In genomic region chr10:96395931-96396877, GRCh38 we compare ENCODE assay signal across 9 cellular contexts. TPM values are rescaled to one million over a fixed set of nuclear protein-coding genes. Genes with fewer than 3 reads are reported as not detected.
DNase-seq lines count a peak whose midpoint lies in the region; ATAC-seq and TF ChIP-seq lines count a peak whose summit lies in the region.
"Had no signal": no experiment of that assay in that cellular context is flagged by ENCODE, and none has a peak within 500 bp of the region (broad histone marks: within the 10 kb centered on the region; RNA-seq: fewer than 3 reads in every experiment).

No MANE protein-coding gene starts in this region.

- H3K27me3 Mint-ChIP-seq in HFFc6 (ENCODE audit: insufficient read depth), result peaks cover 49% of the 10 kb centered on the region
- peaks cover 42% of the 10 kb centered on the region for H3K27me3 Mint-ChIP-seq in neural crest cell (ENCODE audit: low read depth)

- H3K4me3 Mint-ChIP-seq in HFFc6 (no peak overlapping the region), neural crest cell (no peak overlapping the region)
- H3K4me3 Mint-ChIP-seq: central memory CD8-positive, alpha-beta T cell had no signal

- ATAC-seq in GM18873 (IDR thresholded peaks at IDR 0.05; ENCODE audit: low FRiP score, unreplicated experiment), result no peak

- TF ChIP-seq CTCF in HFFc6 (IDR thresholded peaks at IDR 0.05), result peak; percentile 91
- TF ChIP-seq CTCF in fibroblast of pulmonary artery (IDR thresholded peaks at IDR 0.05; ENCODE audit: low read length, missing control alignments), result peak; percentile 84
- peak; percentile 96 for TF ChIP-seq CTCF in neural crest cell (conservative IDR thresholded peaks at IDR 0.05)

- peak; percentile 49 for DNase-seq in Caki2 (ENCODE audit: low read depth)
- peak; percentile 52 for DNase-seq in HFFc6
- peak; percentile 84 for DNase-seq in OCI-M1 (lab: John Stamatoyannopoulos, UW)
- DNase-seq in activated T-cell treated with anti-CD3 and anti-CD28 coated beads, Interleukin-2, amount 50 U/mL, for 48 hours, result peak; percentile 61 to 73
- DNase-seq in fibroblast of pulmonary artery (ENCODE audit: low read depth), result peak; percentile 81
- DNase-seq in neural crest cell (ENCODE audit: low read depth, low spot score), result peak; percentile 66
- peak; percentile 46 for DNase-seq in stromal cell of bone marrow (ENCODE audit: low read depth)

- in situ Hi-C loops in Caki2 (cut with HindIII; ENCODE audit: low pct_unique_long_range_greater_than_20kb, low sequenced_read_pairs), result loop anchor here (25.0 kb wide), 1 partner anchor 91 kb away; no protein-coding TSS in a partner anchor

- no peaks in the 10 kb centered on the region for H3K4me1 Mint-ChIP-seq in HFFc6 (ENCODE audit: low read depth)
- H3K4me1 Mint-ChIP-seq in neural crest cell, result peaks cover 21% of the 10 kb centered on the region
- H3K4me1 Mint-ChIP-seq: central memory CD8-positive, alpha-beta T cell had no signal

- no peak overlapping the region for H3K27ac Mint-ChIP-seq in HFFc6
- H3K27ac Mint-ChIP-seq in neural crest cell (ENCODE audit: unreplicated experiment), result no peak overlapping the region

- no peak overlapping the region for H3K4me3 ChIP-seq in fibroblast of pulmonary artery (replicated peaks; ENCODE audit: low read depth, low read length)

- H3K9me3 Mint-ChIP-seq in HFFc6 (no peaks in the 10 kb centered on the region), neural crest cell (no peaks in the 10 kb centered on the region)
- H3K9me3 Mint-ChIP-seq: central memory CD8-positive, alpha-beta T cell had no signal

- H3K36me3 Mint-ChIP-seq in HFFc6 (ENCODE audit: low read depth), result no peaks in the 10 kb centered on the region
- H3K36me3 Mint-ChIP-seq in neural crest cell (ENCODE audit: low read depth), result no peaks in the 10 kb centered on the region

RNA-seq across cellular contexts. Expression of gene OPALIN, which starts 37.4 kb away (rescaled TPM):
- not detected in 2 replicates for total RNA-seq in Caki2 (2014; rRNA removed; shearing (Covaris generic); ENCODE audit: low replicate concordance)
- not detected for total RNA-seq in HFFc6 (2021; fragmentation: NEBNext Ultra II Directional; extraction: Animal tissue kit (Norgen Biotek cat#: 25700))
- not detected in 2 replicates for total RNA-seq in neural crest cell
